Comparison of ENCODE assay signal across 1 cellular context in the genomic region with DNA sequence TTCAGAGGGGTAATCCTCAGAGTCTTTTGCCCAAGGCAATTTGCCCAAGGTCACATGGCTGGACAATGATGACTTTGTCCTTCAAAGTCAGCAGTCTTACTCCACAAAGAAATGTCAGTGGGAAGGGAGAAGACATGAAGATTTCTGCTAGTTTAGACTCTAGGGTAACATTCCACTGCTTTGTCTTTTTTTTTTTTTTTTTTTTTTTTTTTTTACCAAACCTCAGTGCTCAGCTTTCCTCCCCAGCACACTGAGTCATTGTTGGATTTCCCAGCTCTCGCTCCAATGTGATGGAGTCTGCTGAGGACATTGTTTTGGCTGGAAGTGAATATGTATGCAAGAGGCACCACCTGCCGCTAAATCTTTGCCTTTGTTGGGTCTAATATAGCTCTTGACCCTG.
TF ChIP-seq lines count a peak whose summit lies in the region.

No MANE protein-coding gene starts in this region.

TF ChIP-seq in GM23338, 12 proteins besides CTCF, POLR2A, EP300 and RAD21 (continued from another document):
- TF ChIP-seq, protein P1, sequence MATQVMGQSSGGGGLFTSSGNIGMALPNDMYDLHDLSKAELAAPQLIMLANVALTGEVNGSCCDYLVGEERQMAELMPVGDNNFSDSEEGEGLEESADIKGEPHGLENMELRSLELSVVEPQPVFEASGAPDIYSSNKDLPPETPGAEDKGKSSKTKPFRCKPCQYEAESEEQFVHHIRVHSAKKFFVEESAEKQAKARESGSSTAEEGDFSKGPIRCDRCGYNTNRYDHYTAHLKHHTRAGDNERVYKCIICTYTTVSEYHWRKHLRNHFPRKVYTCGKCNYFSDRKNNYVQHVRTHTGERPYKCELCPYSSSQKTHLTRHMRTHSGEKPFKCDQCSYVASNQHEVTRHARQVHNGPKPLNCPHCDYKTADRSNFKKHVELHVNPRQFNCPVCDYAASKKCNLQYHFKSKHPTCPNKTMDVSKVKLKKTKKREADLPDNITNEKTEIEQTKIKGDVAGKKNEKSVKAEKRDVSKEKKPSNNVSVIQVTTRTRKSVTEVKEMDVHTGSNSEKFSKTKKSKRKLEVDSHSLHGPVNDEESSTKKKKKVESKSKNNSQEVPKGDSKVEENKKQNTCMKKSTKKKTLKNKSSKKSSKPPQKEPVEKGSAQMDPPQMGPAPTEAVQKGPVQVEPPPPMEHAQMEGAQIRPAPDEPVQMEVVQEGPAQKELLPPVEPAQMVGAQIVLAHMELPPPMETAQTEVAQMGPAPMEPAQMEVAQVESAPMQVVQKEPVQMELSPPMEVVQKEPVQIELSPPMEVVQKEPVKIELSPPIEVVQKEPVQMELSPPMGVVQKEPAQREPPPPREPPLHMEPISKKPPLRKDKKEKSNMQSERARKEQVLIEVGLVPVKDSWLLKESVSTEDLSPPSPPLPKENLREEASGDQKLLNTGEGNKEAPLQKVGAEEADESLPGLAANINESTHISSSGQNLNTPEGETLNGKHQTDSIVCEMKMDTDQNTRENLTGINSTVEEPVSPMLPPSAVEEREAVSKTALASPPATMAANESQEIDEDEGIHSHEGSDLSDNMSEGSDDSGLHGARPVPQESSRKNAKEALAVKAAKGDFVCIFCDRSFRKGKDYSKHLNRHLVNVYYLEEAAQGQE (IDR thresholded peaks at IDR 0.05; ENCODE audit: unreplicated experiment) = no peak
- TF ChIP-seq, protein P2, sequence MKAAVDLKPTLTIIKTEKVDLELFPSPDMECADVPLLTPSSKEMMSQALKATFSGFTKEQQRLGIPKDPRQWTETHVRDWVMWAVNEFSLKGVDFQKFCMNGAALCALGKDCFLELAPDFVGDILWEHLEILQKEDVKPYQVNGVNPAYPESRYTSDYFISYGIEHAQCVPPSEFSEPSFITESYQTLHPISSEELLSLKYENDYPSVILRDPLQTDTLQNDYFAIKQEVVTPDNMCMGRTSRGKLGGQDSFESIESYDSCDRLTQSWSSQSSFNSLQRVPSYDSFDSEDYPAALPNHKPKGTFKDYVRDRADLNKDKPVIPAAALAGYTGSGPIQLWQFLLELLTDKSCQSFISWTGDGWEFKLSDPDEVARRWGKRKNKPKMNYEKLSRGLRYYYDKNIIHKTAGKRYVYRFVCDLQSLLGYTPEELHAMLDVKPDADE (IDR thresholded peaks at IDR 0.05) = no peak
- TF ChIP-seq NANOG (IDR thresholded peaks at IDR 0.05; ENCODE audit: borderline replicate concordance) = no peak
- no peak for TF ChIP-seq ZNF331 (CRISPR knock-in tag; IDR thresholded peaks at IDR 0.05; ENCODE audit: low read depth)
- no peak for TF ChIP-seq STAT1 (IDR thresholded peaks at IDR 0.05; ENCODE audit: unreplicated experiment)
- TF ChIP-seq, protein P3, sequence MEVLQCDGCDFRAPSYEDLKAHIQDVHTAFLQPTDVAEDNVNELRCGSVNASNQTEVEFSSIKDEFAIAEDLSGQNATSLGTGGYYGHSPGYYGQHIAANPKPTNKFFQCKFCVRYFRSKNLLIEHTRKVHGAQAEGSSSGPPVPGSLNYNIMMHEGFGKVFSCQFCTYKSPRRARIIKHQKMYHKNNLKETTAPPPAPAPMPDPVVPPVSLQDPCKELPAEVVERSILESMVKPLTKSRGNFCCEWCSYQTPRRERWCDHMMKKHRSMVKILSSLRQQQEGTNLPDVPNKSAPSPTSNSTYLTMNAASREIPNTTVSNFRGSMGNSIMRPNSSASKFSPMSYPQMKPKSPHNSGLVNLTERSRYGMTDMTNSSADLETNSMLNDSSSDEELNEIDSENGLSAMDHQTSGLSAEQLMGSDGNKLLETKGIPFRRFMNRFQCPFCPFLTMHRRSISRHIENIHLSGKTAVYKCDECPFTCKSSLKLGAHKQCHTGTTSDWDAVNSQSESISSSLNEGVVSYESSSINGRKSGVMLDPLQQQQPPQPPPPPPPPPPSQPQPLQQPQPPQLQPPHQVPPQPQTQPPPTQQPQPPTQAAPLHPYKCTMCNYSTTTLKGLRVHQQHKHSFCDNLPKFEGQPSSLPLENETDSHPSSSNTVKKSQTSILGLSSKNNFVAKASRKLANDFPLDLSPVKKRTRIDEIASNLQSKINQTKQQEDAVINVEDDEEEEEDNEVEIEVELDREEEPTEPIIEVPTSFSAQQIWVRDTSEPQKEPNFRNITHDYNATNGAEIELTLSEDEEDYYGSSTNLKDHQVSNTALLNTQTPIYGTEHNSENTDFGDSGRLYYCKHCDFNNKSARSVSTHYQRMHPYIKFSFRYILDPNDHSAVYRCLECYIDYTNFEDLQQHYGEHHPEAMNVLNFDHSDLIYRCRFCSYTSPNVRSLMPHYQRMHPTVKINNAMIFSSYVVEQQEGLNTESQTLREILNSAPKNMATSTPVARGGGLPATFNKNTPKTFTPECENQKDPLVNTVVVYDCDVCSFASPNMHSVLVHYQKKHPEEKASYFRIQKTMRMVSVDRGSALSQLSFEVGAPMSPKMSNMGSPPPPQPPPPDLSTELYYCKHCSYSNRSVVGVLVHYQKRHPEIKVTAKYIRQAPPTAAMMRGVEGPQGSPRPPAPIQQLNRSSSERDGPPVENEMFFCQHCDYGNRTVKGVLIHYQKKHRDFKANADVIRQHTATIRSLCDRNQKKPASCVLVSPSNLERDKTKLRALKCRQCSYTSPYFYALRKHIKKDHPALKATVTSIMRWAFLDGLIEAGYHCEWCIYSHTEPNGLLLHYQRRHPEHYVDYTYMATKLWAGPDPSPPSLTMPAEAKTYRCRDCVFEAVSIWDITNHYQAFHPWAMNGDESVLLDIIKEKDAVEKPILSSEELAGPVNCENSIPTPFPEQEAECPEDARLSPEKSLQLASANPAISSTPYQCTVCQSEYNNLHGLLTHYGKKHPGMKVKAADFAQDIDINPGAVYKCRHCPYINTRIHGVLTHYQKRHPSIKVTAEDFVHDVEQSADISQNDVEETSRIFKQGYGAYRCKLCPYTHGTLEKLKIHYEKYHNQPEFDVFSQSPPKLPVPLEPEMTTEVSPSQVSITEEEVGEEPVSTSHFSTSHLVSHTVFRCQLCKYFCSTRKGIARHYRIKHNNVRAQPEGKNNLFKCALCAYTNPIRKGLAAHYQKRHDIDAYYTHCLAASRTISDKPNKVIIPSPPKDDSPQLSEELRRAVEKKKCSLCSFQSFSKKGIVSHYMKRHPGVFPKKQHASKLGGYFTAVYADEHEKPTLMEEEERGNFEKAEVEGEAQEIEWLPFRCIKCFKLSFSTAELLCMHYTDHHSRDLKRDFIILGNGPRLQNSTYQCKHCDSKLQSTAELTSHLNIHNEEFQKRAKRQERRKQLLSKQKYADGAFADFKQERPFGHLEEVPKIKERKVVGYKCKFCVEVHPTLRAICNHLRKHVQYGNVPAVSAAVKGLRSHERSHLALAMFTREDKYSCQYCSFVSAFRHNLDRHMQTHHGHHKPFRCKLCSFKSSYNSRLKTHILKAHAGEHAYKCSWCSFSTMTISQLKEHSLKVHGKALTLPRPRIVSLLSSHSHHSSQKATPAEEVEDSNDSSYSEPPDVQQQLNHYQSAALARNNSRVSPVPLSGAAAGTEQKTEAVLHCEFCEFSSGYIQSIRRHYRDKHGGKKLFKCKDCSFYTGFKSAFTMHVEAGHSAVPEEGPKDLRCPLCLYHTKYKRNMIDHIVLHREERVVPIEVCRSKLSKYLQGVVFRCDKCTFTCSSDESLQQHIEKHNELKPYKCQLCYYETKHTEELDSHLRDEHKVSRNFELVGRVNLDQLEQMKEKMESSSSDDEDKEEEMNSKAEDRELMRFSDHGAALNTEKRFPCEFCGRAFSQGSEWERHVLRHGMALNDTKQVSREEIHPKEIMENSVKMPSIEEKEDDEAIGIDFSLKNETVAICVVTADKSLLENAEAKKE (CRISPR knock-in tag; IDR thresholded peaks at IDR 0.05) = no peak
- no peak for TF ChIP-seq EZH2phosphoT487 (IDR thresholded peaks at IDR 0.05; ENCODE audit: unreplicated experiment)
TF ChIP-seq in GM23338: peak in this region for 0.
